In the genomic region with DNA sequence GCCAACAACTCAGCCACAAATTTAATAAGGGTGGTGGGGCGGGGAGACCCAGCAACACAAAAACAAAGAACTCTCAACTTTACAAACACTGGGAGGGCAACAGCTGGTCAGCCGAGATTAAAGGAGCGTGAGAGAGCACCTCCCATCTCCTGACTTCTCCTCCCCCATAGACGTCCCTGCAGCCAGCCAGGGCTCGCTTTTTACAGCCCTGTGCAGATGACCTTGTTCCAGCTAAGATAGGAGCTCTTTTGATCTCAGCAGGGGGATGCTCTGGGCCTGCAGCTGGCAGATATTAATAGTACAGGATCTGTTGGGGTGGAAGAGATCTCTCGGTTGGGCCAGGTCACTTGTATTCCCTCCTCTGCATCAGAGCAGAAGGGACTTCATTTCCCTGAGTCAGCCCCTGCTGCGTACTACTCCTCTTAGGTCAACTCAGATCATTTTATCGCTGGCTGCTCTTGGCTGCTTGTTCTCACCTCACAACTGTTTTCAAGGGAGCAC, we compare ENCODE assay signal across 13 cellular contexts.
DNase-seq lines count a peak whose midpoint lies in the region; ATAC-seq and TF ChIP-seq lines count a peak whose summit lies in the region.
"Had no signal": no experiment of that assay in that cellular context is flagged by ENCODE, and none has a peak within 500 bp of the region (broad histone marks: within the 10 kb centered on the region; RNA-seq: fewer than 3 reads in every experiment).

No MANE protein-coding gene starts in this region.

- H4K20me1 ChIP-seq in H9 (ENCODE audit: control insufficient read depth, insufficient read depth, insufficient read length): no peaks in the 10 kb centered on the region

- H4K5ac ChIP-seq in H9 (ENCODE audit: insufficient read length, low read depth, low read length): no peak overlapping the region

- no peak overlapping the region for H3T11ph ChIP-seq in H9 (ENCODE audit: low read length)

- H3K4me1 ChIP-seq in H9 (ENCODE audit: insufficient read depth, low read length) (peaks cover 11% of the 10 kb centered on the region; the same call in 1 of the 2 replicates), right cardiac atrium (ENCODE audit: control insufficient read depth, insufficient read depth, low read length) (peaks cover 7% of the 10 kb centered on the region)

- TF ChIP-seq CTCF in H9 (conservative IDR thresholded peaks at IDR 0.05): no peak
- no peak for TF ChIP-seq CTCF in dorsolateral prefrontal cortex (IDR thresholded peaks at IDR 0.05 in 54 of 56, conservative IDR thresholded peaks at IDR 0.05 in 2 of 56; ENCODE audit: low read depth in 1 of 56, partially characterized antibody in 56 of 56)

- H3K36me3 Mint-ChIP-seq in H9 (ENCODE audit: insufficient read depth in 1 of 3, low read depth in 3 of 3): peaks cover 3 to 10% (median 10%) of the 10 kb centered on the region in 3 experiments
- H3K36me3 Mint-ChIP-seq in activated CD4-positive, alpha-beta memory T cell treated with anti-CD3 and anti-CD28 coated beads for 36 hours: peaks cover 4% of the 10 kb centered on the region

- H3K4me1 Mint-ChIP-seq in H9: peaks cover 47 to 53% of the 10 kb centered on the region in 2 experiments
- H3K4me1 Mint-ChIP-seq in activated CD4-positive, alpha-beta memory T cell treated with anti-CD3 and anti-CD28 coated beads for 36 hours (ENCODE audit: low read depth): peaks cover 27% of the 10 kb centered on the region

- WGBS in H9 (ENCODE audit: extremely low coverage, insufficient read length, low lambda C conversion rate): no CpG with 5 or more reads among the region's 8 CpGs
- 54% methylated on average over 8 of the region's 8 CpGs for WGBS in right cardiac atrium

- no peak overlapping the region for H4K91ac ChIP-seq in H9 (ENCODE audit: insufficient read length, low read depth, low read length)

- no peak overlapping the region; the same call in 1 of the 2 replicates for H3K14ac ChIP-seq in H9 (ENCODE audit: insufficient read depth, low read length)

- no peaks in the 10 kb centered on the region for H3K23me2 ChIP-seq in H9 (ENCODE audit: insufficient read length, low read depth, low read length, poor library complexity, severe bottlenecking)

- H3K27me3 ChIP-seq in H9 (ENCODE audit: insufficient read depth, low read length): no peaks in the 10 kb centered on the region
- H3K27me3 ChIP-seq in right cardiac atrium (ENCODE audit: control insufficient read depth, insufficient read depth): no peaks in the 10 kb centered on the region
- no peaks in the 10 kb centered on the region for H3K27me3 ChIP-seq in dorsolateral prefrontal cortex

- DNase-seq in H9: peak; percentile 33
- DNase-seq in OCI-M2 (lab: John Stamatoyannopoulos, UW; ENCODE audit: unreplicated experiment): peak; percentile 87
- peak; percentile 35 to 61 (median 56) for DNase-seq in right cardiac atrium
- no peak for DNase-seq in sciatic nerve (ENCODE audit: low spot score)
- DNase-seq in SIG-M5 (lab: John Stamatoyannopoulos, UW): no peak
- DNase-seq in dorsolateral prefrontal cortex: no peak
- no peak for DNase-seq in activated CD4-positive, alpha-beta memory T cell treated with anti-CD3 and anti-CD28 coated beads for 36 hours
- DNase-seq: activated gamma-delta T cell treated with Interleukin-2 at 50 U/mL for 16 hours, DMS153, HCEC 1CT, kidney, NCI-H446 treated with DMSO at 0.1 percent for 48 hours had no signal

- no peak overlapping the region for H3K56ac ChIP-seq in H9 (ENCODE audit: insufficient read length, low read depth, low read length)

- H3K9me3 Mint-ChIP-seq in H9: peaks cover 7 to 10% of the 10 kb centered on the region in 2 experiments; a peak in 3 of 5 replicates
- no peaks in the 10 kb centered on the region for H3K9me3 Mint-ChIP-seq in activated CD4-positive, alpha-beta memory T cell treated with anti-CD3 and anti-CD28 coated beads for 36 hours

- H3K27ac ChIP-seq in H9 (ENCODE audit: insufficient read length, low read depth, low read length): no peak overlapping the region
- no peak overlapping the region for H3K27ac ChIP-seq in right cardiac atrium (ENCODE audit: low read length)
- peak overlapping the region in 3 of 59 donors; percentile 4 to 41 (median 14) for H3K27ac ChIP-seq in dorsolateral prefrontal cortex

- no peak overlapping the region for H3K23ac ChIP-seq in H9 (ENCODE audit: insufficient read length, low read depth, low read length)

- H3K18ac ChIP-seq in H9 (ENCODE audit: insufficient read length, low read depth, low read length): no peak overlapping the region

- no peak overlapping the region for H2AFZ ChIP-seq in H9 (ENCODE audit: low read length)

- intact Hi-C loops in right cardiac atrium (cut with DNase I) (no loop called here), sciatic nerve (cut with DNase I) (no loop called here), dorsolateral prefrontal cortex (cut with DNase I) (no loop called here)
- intact Hi-C loops in activated CD4-positive, alpha-beta memory T cell treated with anti-CD3 and anti-CD28 coated beads for 36 hours (cut with micrococcal nuclease): no loop called here

- CTCF ChIA-PET in activated CD4-positive, alpha-beta memory T cell treated with anti-CD3 and anti-CD28 coated beads for 36 hours (lab: Charles Lee): no interaction called here

- no peak overlapping the region for H2BK12ac ChIP-seq in H9 (ENCODE audit: insufficient read length, low read depth, low read length)

- H2BK120ac ChIP-seq in H9 (ENCODE audit: low read depth, low read length, poor library complexity, severe bottlenecking): no peak overlapping the region

- no peak overlapping the region; the same call in 1 of the 2 replicates for H2BK15ac ChIP-seq in H9 (ENCODE audit: low read depth, low read length)

- ATAC-seq in right cardiac atrium (peak; percentile 73 to 90), sciatic nerve (peak; percentile 74), GM21526 (IDR thresholded peaks at IDR 0.05; ENCODE audit: low FRiP score, unreplicated experiment) (no peak)

- H3K79me2 ChIP-seq in H9 (ENCODE audit: insufficient read depth, low read length): no peaks in the 10 kb centered on the region

- H3K9me3 ChIP-seq in H9 (ENCODE audit: control insufficient read depth, low read depth, low read length) (no peaks in the 10 kb centered on the region), right cardiac atrium (ENCODE audit: control insufficient read depth, low read length) (no peaks in the 10 kb centered on the region)

- no peaks in the 10 kb centered on the region for H3K79me1 ChIP-seq in H9 (ENCODE audit: insufficient read depth, low read depth, low read length, poor library complexity, severe bottlenecking)

- no peak overlapping the region for H3K9ac ChIP-seq in H9 (ENCODE audit: extremely low read depth, insufficient read length, low read length)

- H3K27me3 Mint-ChIP-seq in H9 (ENCODE audit: low read depth): no peaks in the 10 kb centered on the region; the same call in 1 of the 2 replicates
- no peaks in the 10 kb centered on the region for H3K27me3 Mint-ChIP-seq in activated CD4-positive, alpha-beta memory T cell treated with anti-CD3 and anti-CD28 coated beads for 36 hours

- POLR2A ChIA-PET in activated CD4-positive, alpha-beta memory T cell treated with anti-CD3 and anti-CD28 coated beads for 36 hours (lab: Charles Lee): no interaction called here

- no peak overlapping the region for H2BK5ac ChIP-seq in H9 (ENCODE audit: insufficient read length, low read length)

- no peak overlapping the region for H3K4me3 ChIP-seq in right cardiac atrium (ENCODE audit: low read length)
- H3K4me3 ChIP-seq in dorsolateral prefrontal cortex: no peak overlapping the region

- no peak overlapping the region for H3K4me2 ChIP-seq in H9 (ENCODE audit: insufficient read depth, insufficient read length, low read length)

- no peak overlapping the region for H3K4ac ChIP-seq in H9 (ENCODE audit: low read depth, low read length)

- no peak overlapping the region for H2BK20ac ChIP-seq in H9 (ENCODE audit: low read depth, low read length, poor library complexity, severe bottlenecking)

- H4K8ac ChIP-seq in H9 (replicated peaks; ENCODE audit: insufficient read length, low read depth, low read length): no peak overlapping the region

- no peak overlapping the region for H3K4me3 Mint-ChIP-seq in H9
- no peak overlapping the region for H3K4me3 Mint-ChIP-seq in activated CD4-positive, alpha-beta memory T cell treated with anti-CD3 and anti-CD28 coated beads for 36 hours

- no peak overlapping the region for H2AK5ac ChIP-seq in H9 (ENCODE audit: insufficient read length, low read length)

- peak overlapping the region in 1 of 3 experiments; percentile 26; a peak in 2 of 7 replicates for H3K27ac Mint-ChIP-seq in H9
- H3K27ac Mint-ChIP-seq in activated CD4-positive, alpha-beta memory T cell treated with anti-CD3 and anti-CD28 coated beads for 36 hours: no peak overlapping the region

Comparison
In these comparisons a context has a peak if more than half of its experiments do, and no peak if none do; other contexts are left out.
1. DNase-seq: peak in H9 (single experiment), OCI-M2 (single experiment) and right cardiac atrium (3 of 3); none in sciatic nerve (single experiment), SIG-M5 (single experiment), dorsolateral prefrontal cortex (0 of 10) and activated CD4-positive, alpha-beta memory T cell treated with anti-CD3 and anti-CD28 coated beads for 36 hours (single experiment).